Comparison of ENCODE assay signal across 2 cellular contexts in the genomic region with DNA sequence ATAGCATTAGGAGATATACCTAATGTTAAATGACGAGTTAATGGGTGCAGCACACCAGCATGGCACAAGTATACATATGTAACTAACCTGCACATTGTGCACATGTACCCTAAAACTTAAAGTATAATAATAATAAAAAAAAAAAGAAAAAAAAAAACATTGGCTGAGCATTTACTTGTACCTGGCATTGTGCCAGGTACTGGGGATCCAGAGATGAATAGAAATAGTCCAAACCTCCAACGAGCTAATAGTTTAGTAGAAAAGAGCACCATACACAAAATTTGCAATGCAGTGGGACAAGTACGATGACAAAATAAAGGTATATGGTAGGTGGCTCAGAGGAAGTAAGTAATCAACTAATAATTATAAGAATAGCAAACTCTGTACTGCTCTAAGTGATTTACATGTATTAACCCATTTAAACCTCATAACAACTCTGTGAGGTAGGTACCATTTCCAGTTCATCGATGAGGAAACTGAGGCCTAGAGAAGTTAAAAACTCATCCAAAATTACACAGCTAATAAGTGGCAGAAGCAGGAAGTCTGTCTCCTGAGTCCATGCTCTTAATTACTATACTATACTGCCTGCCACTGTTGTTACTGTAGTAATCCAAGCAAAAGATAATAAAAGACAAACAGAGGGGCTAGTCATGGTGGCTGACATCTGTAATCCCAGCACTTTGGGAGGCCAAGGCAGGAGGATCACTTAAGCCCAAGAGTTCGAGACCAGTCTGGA.
TF ChIP-seq lines count a peak whose summit lies in the region.

No MANE protein-coding gene starts in this region.

TF ChIP-seq in HepG2, 621 proteins besides CTCF, POLR2A, EP300 and RAD21:
- TF ChIP-seq LCORL (IDR thresholded peaks at IDR 0.05), result peak; percentile 65; the same call in 1 of the 2 replicates
- TF ChIP-seq LCORL (CRISPR knock-in tag; IDR thresholded peaks at IDR 0.05), result no peak
- TF ChIP-seq, protein P1, sequence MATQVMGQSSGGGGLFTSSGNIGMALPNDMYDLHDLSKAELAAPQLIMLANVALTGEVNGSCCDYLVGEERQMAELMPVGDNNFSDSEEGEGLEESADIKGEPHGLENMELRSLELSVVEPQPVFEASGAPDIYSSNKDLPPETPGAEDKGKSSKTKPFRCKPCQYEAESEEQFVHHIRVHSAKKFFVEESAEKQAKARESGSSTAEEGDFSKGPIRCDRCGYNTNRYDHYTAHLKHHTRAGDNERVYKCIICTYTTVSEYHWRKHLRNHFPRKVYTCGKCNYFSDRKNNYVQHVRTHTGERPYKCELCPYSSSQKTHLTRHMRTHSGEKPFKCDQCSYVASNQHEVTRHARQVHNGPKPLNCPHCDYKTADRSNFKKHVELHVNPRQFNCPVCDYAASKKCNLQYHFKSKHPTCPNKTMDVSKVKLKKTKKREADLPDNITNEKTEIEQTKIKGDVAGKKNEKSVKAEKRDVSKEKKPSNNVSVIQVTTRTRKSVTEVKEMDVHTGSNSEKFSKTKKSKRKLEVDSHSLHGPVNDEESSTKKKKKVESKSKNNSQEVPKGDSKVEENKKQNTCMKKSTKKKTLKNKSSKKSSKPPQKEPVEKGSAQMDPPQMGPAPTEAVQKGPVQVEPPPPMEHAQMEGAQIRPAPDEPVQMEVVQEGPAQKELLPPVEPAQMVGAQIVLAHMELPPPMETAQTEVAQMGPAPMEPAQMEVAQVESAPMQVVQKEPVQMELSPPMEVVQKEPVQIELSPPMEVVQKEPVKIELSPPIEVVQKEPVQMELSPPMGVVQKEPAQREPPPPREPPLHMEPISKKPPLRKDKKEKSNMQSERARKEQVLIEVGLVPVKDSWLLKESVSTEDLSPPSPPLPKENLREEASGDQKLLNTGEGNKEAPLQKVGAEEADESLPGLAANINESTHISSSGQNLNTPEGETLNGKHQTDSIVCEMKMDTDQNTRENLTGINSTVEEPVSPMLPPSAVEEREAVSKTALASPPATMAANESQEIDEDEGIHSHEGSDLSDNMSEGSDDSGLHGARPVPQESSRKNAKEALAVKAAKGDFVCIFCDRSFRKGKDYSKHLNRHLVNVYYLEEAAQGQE (IDR thresholded peaks at IDR 0.05; ENCODE audit: borderline replicate concordance in 1 of 2, low read depth in 1 of 2, low read length in 2 of 2), result no peak

TF ChIP-seq in SK-N-SH, 30 proteins besides CTCF, POLR2A, EP300 and RAD21:
- TF ChIP-seq, protein P2, sequence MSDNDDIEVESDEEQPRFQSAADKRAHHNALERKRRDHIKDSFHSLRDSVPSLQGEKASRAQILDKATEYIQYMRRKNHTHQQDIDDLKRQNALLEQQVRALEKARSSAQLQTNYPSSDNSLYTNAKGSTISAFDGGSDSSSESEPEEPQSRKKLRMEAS (IDR thresholded peaks at IDR 0.05; ENCODE audit: low read depth), result no peak
- TF ChIP-seq RCOR1 (IDR thresholded peaks at IDR 0.05; ENCODE audit: low read length), result no peak
- TF ChIP-seq, protein P3, sequence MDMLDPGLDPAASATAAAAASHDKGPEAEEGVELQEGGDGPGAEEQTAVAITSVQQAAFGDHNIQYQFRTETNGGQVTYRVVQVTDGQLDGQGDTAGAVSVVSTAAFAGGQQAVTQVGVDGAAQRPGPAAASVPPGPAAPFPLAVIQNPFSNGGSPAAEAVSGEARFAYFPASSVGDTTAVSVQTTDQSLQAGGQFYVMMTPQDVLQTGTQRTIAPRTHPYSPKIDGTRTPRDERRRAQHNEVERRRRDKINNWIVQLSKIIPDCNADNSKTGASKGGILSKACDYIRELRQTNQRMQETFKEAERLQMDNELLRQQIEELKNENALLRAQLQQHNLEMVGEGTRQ (IDR thresholded peaks at IDR 0.05; ENCODE audit: borderline replicate concordance, low read depth, low read length), result no peak
- TF ChIP-seq SMC3 (IDR thresholded peaks at IDR 0.05; ENCODE audit: low read depth, low read length), result no peak
- no peak for TF ChIP-seq GATA2 (CRISPR knock-in tag; IDR thresholded peaks at IDR 0.05)
- TF ChIP-seq, protein P4, sequence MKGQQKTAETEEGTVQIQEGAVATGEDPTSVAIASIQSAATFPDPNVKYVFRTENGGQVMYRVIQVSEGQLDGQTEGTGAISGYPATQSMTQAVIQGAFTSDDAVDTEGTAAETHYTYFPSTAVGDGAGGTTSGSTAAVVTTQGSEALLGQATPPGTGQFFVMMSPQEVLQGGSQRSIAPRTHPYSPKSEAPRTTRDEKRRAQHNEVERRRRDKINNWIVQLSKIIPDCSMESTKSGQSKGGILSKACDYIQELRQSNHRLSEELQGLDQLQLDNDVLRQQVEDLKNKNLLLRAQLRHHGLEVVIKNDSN (IDR thresholded peaks at IDR 0.05; ENCODE audit: borderline replicate concordance, low read depth), result no peak
- TF ChIP-seq, protein P1 (IDR thresholded peaks at IDR 0.05; ENCODE audit: low read depth, low read length), result no peak
- TF ChIP-seq TAF1 (IDR thresholded peaks at IDR 0.05; ENCODE audit: borderline replicate concordance, low read depth, low read length), result no peak
- no peak for TF ChIP-seq TEAD4 (IDR thresholded peaks at IDR 0.05; ENCODE audit: borderline replicate concordance, insufficient read depth)
- no peak for TF ChIP-seq RXRA (IDR thresholded peaks at IDR 0.05; ENCODE audit: borderline replicate concordance, low read depth)
- TF ChIP-seq, protein P5, sequence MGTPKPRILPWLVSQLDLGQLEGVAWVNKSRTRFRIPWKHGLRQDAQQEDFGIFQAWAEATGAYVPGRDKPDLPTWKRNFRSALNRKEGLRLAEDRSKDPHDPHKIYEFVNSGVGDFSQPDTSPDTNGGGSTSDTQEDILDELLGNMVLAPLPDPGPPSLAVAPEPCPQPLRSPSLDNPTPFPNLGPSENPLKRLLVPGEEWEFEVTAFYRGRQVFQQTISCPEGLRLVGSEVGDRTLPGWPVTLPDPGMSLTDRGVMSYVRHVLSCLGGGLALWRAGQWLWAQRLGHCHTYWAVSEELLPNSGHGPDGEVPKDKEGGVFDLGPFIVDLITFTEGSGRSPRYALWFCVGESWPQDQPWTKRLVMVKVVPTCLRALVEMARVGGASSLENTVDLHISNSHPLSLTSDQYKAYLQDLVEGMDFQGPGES (IDR thresholded peaks at IDR 0.05; ENCODE audit: low read depth, low read length), result no peak
